ENCODE assay signal across 19 cellular contexts in the genomic region with DNA sequence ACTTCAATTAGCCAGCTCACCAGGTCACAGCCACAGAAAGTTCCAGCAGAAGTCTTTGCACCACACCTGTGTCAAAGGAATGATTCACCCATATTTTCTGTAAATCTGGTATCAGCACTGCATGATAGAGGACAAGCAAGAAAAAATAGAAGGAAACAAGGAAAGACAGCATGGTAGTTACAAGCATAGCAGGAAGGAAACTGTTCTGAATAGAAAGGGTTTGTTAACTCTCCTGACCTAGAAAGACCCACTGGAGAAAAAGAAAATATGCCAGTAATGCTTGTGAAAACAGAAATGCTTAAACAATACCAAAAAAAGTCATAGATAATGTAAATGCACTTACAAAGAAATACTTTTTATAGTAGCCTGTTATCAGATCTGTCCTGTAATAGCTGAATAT. TPM values are rescaled to one million over a fixed set of nuclear protein-coding genes. Genes with fewer than 3 reads are reported as not detected.
DNase-seq lines count a peak whose midpoint lies in the region; ATAC-seq and TF ChIP-seq lines count a peak whose summit lies in the region.
"Had no signal": no experiment of that assay in that cellular context is flagged by ENCODE, and none has a peak within 500 bp of the region (broad histone marks: within the 10 kb centered on the region; RNA-seq: fewer than 3 reads in every experiment).

No MANE protein-coding gene starts in this region.

- H3K36me3 Mint-ChIP-seq in stimulated activated naive CD8-positive, alpha-beta T cell treated with anti-CD3 and anti-CD28 coated beads, Interleukin-15, Interleukin-2, amounts not matched to agents 100 ng/mL and 50 ng/mL, for 24 hours (ENCODE audit: low read depth), result peaks cover 23% of the 10 kb centered on the region
- peaks cover 4% of the 10 kb centered on the region for H3K36me3 Mint-ChIP-seq in endothelial cell (ENCODE audit: low read depth, unreplicated experiment)

- no peaks in the 10 kb centered on the region for H3K4me1 Mint-ChIP-seq in stimulated activated naive CD8-positive, alpha-beta T cell treated with anti-CD3 and anti-CD28 coated beads, Interleukin-15, Interleukin-2, amounts not matched to agents 100 ng/mL and 50 ng/mL, for 24 hours (ENCODE audit: low read depth)
- H3K4me1 Mint-ChIP-seq in endothelial cell (ENCODE audit: unreplicated experiment), result peaks cover 13% of the 10 kb centered on the region

- no peaks in the 10 kb centered on the region for H3K27me3 Mint-ChIP-seq in stimulated activated naive CD8-positive, alpha-beta T cell treated with anti-CD3 and anti-CD28 coated beads, Interleukin-15, Interleukin-2, amounts not matched to agents 100 ng/mL and 50 ng/mL, for 24 hours
- no peaks in the 10 kb centered on the region for H3K27me3 Mint-ChIP-seq in endothelial cell (ENCODE audit: unreplicated experiment)

- TF ChIP-seq CTCF in endothelial cell (IDR thresholded peaks at IDR 0.05; ENCODE audit: unreplicated experiment), result no peak

- DNase-seq in stimulated activated naive CD8-positive, alpha-beta T cell treated with anti-CD3 and anti-CD28 coated beads, Interleukin-15, Interleukin-2, amounts not matched to agents 100 U/mL and 50 U/mL, for 24 hours, result no peak
- no peak for DNase-seq in endothelial cell (ENCODE audit: low spot score)
- peak; percentile 22 to 39 for DNase-seq in lung microvascular endothelial cell (ENCODE audit: low read depth in 2 of 2)
- DNase-seq in stimulated activated naive CD4-positive, alpha-beta T cell (lab: John Stamatoyannopoulos, UW), result no peak
- DNase-seq in AG20443 (ENCODE audit: low spot score), result no peak
- DNase-seq in HuH-7.5 (ENCODE audit: low spot score), result no peak
- DNase-seq: C1 segment of cervical spinal cord, DND-41, GDM1, GM23248, NCI-H1417 treated with DMSO at 0.1 percent for 48 hours, NCI-H2029, NCI-H748 treated with DMSO at 0.1 percent for 48 hours had no signal

- peak overlapping the region; percentile 4 for H3K27ac Mint-ChIP-seq in stimulated activated naive CD8-positive, alpha-beta T cell treated with anti-CD3 and anti-CD28 coated beads, Interleukin-15, Interleukin-2, amounts not matched to agents 100 ng/mL and 50 ng/mL, for 24 hours
- peak overlapping the region; percentile 93 for H3K27ac Mint-ChIP-seq in endothelial cell (ENCODE audit: unreplicated experiment)

- no peaks in the 10 kb centered on the region for H3K9me3 Mint-ChIP-seq in stimulated activated naive CD8-positive, alpha-beta T cell treated with anti-CD3 and anti-CD28 coated beads, Interleukin-15, Interleukin-2, amounts not matched to agents 100 ng/mL and 50 ng/mL, for 24 hours
- no peaks in the 10 kb centered on the region for H3K9me3 Mint-ChIP-seq in endothelial cell (ENCODE audit: unreplicated experiment)

- no peak overlapping the region for H3K4me3 Mint-ChIP-seq in stimulated activated naive CD8-positive, alpha-beta T cell treated with anti-CD3 and anti-CD28 coated beads, Interleukin-15, Interleukin-2, amounts not matched to agents 100 ng/mL and 50 ng/mL, for 24 hours
- peak overlapping the region; percentile 18 for H3K4me3 Mint-ChIP-seq in endothelial cell (ENCODE audit: unreplicated experiment)

- ATAC-seq in stimulated activated naive CD8-positive, alpha-beta T cell treated with anti-CD3 and anti-CD28 coated beads, Interleukin-15, Interleukin-2, amounts not matched to agents 100 U/mL and 50 U/mL, for 24 hours, result no peak
- ATAC-seq in HG02798 (IDR thresholded peaks at IDR 0.05; ENCODE audit: poor library complexity, unreplicated experiment), result no peak
- ATAC-seq: A549, GM12878, HCT116, K562 had no signal

RNA-seq across cellular contexts. Expression of gene SCRN3, which starts 40.8 kb away (rescaled TPM):
- 21.1 TPM for total RNA-seq in endothelial cell (ENCODE audit: unreplicated experiment)
- 11.6 and 13.7 TPM in 2 replicates for total RNA-seq in lung microvascular endothelial cell

RNA-seq across cellular contexts. Expression of gene GPR155, which starts 50.5 kb away (rescaled TPM):
- total RNA-seq in endothelial cell (ENCODE audit: unreplicated experiment) (1.7 TPM), lung microvascular endothelial cell (0.65 and 0.99 TPM in 2 replicates)

Comparison
In these comparisons a context has a peak if more than half of its experiments do, and no peak if none do; other contexts are left out.
1. DNase-seq: peak in lung microvascular endothelial cell (2 of 2); none in stimulated activated naive CD8-positive, alpha-beta T cell treated with anti-CD3 and anti-CD28 coated beads, Interleukin-15, Interleukin-2, amounts not matched to agents 100 U/mL and 50 U/mL, for 24 hours (single experiment), endothelial cell (single experiment), stimulated activated naive CD4-positive, alpha-beta T cell (0 of 6), AG20443 (single experiment) and HuH-7.5 (single experiment).